In genomic region chr11:62712413-62712812, GRCh38 we compare ENCODE assay signal across 10 cellular contexts. TPM values are rescaled to one million over a fixed set of nuclear protein-coding genes. Genes with fewer than 3 reads are reported as not detected.
DNase-seq lines count a peak whose midpoint lies in the region; ATAC-seq and TF ChIP-seq lines count a peak whose summit lies in the region.
"Had no signal": no experiment of that assay in that cellular context is flagged by ENCODE, and none has a peak within 500 bp of the region (broad histone marks: within the 10 kb centered on the region; RNA-seq: fewer than 3 reads in every experiment).

No MANE protein-coding gene starts in this region.

- ATAC-seq in body of pancreas: peak; percentile 36
- ATAC-seq in stimulated activated effector memory CD8-positive, alpha-beta T cell treated with anti-CD3 and anti-CD28 coated beads, Interleukin-12 subunit alpha, Interleukin-12 subunit beta, amount 100 ng/mL, for 72 hours: no peak

- peaks cover 73% of the 10 kb centered on the region for H3K4me1 ChIP-seq in body of pancreas

- H3K27ac Mint-ChIP-seq in activated naive CD4-positive, alpha-beta T cell treated with anti-CD3 and anti-CD28 coated beads, Interleukin-2, amount 10 ng/mL, durations not matched to agents 7 days and 5 days: peak overlapping the region; percentile 98
- H3K27ac Mint-ChIP-seq in stimulated activated effector memory CD8-positive, alpha-beta T cell treated with anti-CD3 and anti-CD28 coated beads, Interleukin-12 subunit alpha, Interleukin-12 subunit beta, amount 100 ng/mL, for 72 hours: peak overlapping the region; percentile 89

- CTCF ChIA-PET in activated naive CD4-positive, alpha-beta T cell treated with anti-CD3 and anti-CD28 coated beads, Interleukin-2, amount 10 ng/mL, durations not matched to agents 7 days and 5 days (lab: Charles Lee): interaction anchor here (0.7 kb wide), 2 partner anchors 18 to 32 kb away, joined by 3 read pairs; no protein-coding TSS in a partner anchor

- peaks cover 85% of the 10 kb centered on the region for H3K4me1 Mint-ChIP-seq in activated naive CD4-positive, alpha-beta T cell treated with anti-CD3 and anti-CD28 coated beads, Interleukin-2, amount 10 ng/mL, durations not matched to agents 7 days and 5 days
- peaks cover 63% of the 10 kb centered on the region for H3K4me1 Mint-ChIP-seq in stimulated activated effector memory CD8-positive, alpha-beta T cell treated with anti-CD3 and anti-CD28 coated beads, Interleukin-12 subunit alpha, Interleukin-12 subunit beta, amount 100 ng/mL, for 72 hours

- no peaks in the 10 kb centered on the region for H3K9me3 ChIP-seq in body of pancreas
- H3K9me3 ChIP-seq: MG63 had no signal

- peak overlapping the region; percentile 74 to 93 (median 82) for H3K27ac ChIP-seq in body of pancreas

- peaks cover 68% of the 10 kb centered on the region for H3K36me3 Mint-ChIP-seq in activated naive CD4-positive, alpha-beta T cell treated with anti-CD3 and anti-CD28 coated beads, Interleukin-2, amount 10 ng/mL, durations not matched to agents 7 days and 5 days
- H3K36me3 Mint-ChIP-seq in stimulated activated effector memory CD8-positive, alpha-beta T cell treated with anti-CD3 and anti-CD28 coated beads, Interleukin-12 subunit alpha, Interleukin-12 subunit beta, amount 100 ng/mL, for 72 hours: peaks cover 90% of the 10 kb centered on the region

- DNase-seq in activated naive CD4-positive, alpha-beta T cell treated with anti-CD3 and anti-CD28 coated beads, Interleukin-2, amount 10 ng/mL, durations not matched to agents 7 days and 5 days: no peak
- no peak for DNase-seq in activated naive CD4-positive, alpha-beta T cell treated with Interleukin-2 at 50 U/mL for 16 hours
- no peak for DNase-seq in body of pancreas
- no peak for DNase-seq in stimulated activated effector memory CD8-positive, alpha-beta T cell treated with anti-CD3 and anti-CD28 coated beads, Interleukin-12 subunit alpha, Interleukin-12 subunit beta, amount 100 ng/mL, for 72 hours (ENCODE audit: low spot score in 2 of 2)
- DNase-seq in NCI-H1930 (lab: John Stamatoyannopoulos, UW): no peak
- DNase-seq in MV-4-11 (lab: John Stamatoyannopoulos, UW): no peak
- DNase-seq: cortex of kidney, MG63, NCI-H510A treated with DMSO at 0.1 percent for 48 hours, substantia nigra had no signal

- peak overlapping the region; percentile 56 for H3K4me3 Mint-ChIP-seq in activated naive CD4-positive, alpha-beta T cell treated with anti-CD3 and anti-CD28 coated beads, Interleukin-2, amount 10 ng/mL, durations not matched to agents 7 days and 5 days
- H3K4me3 Mint-ChIP-seq in stimulated activated effector memory CD8-positive, alpha-beta T cell treated with anti-CD3 and anti-CD28 coated beads, Interleukin-12 subunit alpha, Interleukin-12 subunit beta, amount 100 ng/mL, for 72 hours: peak overlapping the region; percentile 44

- 29 to 32% methylated on average over 4 of the region's 4 CpGs for WGBS in body of pancreas, 2 donors

- H3K27me3 ChIP-seq in body of pancreas: no peaks in the 10 kb centered on the region
- H3K27me3 ChIP-seq: MG63 had no signal

- intact Hi-C loops in body of pancreas (cut with DNase I): no loop called here

- no peak overlapping the region for H3K4me3 ChIP-seq in body of pancreas
- H3K4me3 ChIP-seq: MG63 had no signal

- no peaks in the 10 kb centered on the region for H3K27me3 Mint-ChIP-seq in activated naive CD4-positive, alpha-beta T cell treated with anti-CD3 and anti-CD28 coated beads, Interleukin-2, amount 10 ng/mL, durations not matched to agents 7 days and 5 days

- H3K36me3 ChIP-seq in body of pancreas (replicated peaks in 1 of 2; ENCODE audit: insufficient read depth in 1 of 2, low read depth in 2 of 2): peaks cover 0 to 18% of the 10 kb centered on the region in 2 donors

- TF ChIP-seq POLR2A in body of pancreas (IDR thresholded peaks at IDR 0.05): peak in 1 of 3 donors; percentile 10

- no peak for TF ChIP-seq CTCF in body of pancreas (IDR thresholded peaks at IDR 0.05)

- no peaks in the 10 kb centered on the region for H3K9me3 Mint-ChIP-seq in activated naive CD4-positive, alpha-beta T cell treated with anti-CD3 and anti-CD28 coated beads, Interleukin-2, amount 10 ng/mL, durations not matched to agents 7 days and 5 days
- H3K9me3 Mint-ChIP-seq in stimulated activated effector memory CD8-positive, alpha-beta T cell treated with anti-CD3 and anti-CD28 coated beads, Interleukin-12 subunit alpha, Interleukin-12 subunit beta, amount 100 ng/mL, for 72 hours: no peaks in the 10 kb centered on the region

RNA-seq across cellular contexts. Expression of gene GNG3, which starts 4.9 kb away (rescaled TPM):
- total RNA-seq in body of pancreas: 1 to 10 TPM in 1 of 2 donors, not detected in 1; 1.0 TPM

RNA-seq across cellular contexts. Expression of gene BSCL2, which starts 5.2 kb away (rescaled TPM):
- total RNA-seq in body of pancreas: 100 to 1,000 TPM in 1 of 2 donors, 10 to 100 TPM in 1; 44.6 to 248 TPM

RNA-seq across cellular contexts. Expression of gene HNRNPUL2, which starts 14.8 kb away (rescaled TPM):
- 10 to 100 TPM; 19.1 to 20.5 TPM for total RNA-seq in body of pancreas

RNA-seq across cellular contexts. Expression of gene TTC9C, which starts 15.9 kb away (rescaled TPM):
- 10 to 100 TPM; 12.5 to 18.5 TPM for total RNA-seq in body of pancreas

RNA-seq across cellular contexts. Expression of gene LRRN4CL, which starts 23.1 kb away (rescaled TPM):
- total RNA-seq in body of pancreas: 1 to 10 TPM; 3.1 to 4.6 TPM
